ENCODE assay signal across 17 cellular contexts in genomic region chr15:39495871-39496459, GRCh38.
A peak's percentile ranks its signal among the peaks of the same experiment; 100 is the strongest.
DNase-seq lines count a peak whose midpoint lies in the region; TF ChIP-seq lines count a peak whose summit lies in the region.
"Had no signal": no experiment of that assay in that cellular context is flagged by ENCODE, and none has a peak within 500 bp of the region (broad histone marks: within the 10 kb centered on the region; RNA-seq: fewer than 3 reads in every experiment).

No MANE protein-coding gene starts in this region.

- no peak for TF ChIP-seq CTCF in fibroblast of pulmonary artery (IDR thresholded peaks at IDR 0.05; ENCODE audit: low read length, missing control alignments)

- no peak overlapping the region for H3K4me2 ChIP-seq in trophoblast cell (ENCODE audit: low read length)
- H3K4me2 ChIP-seq: hepatocyte had no signal

- WGBS in trophoblast cell (ENCODE audit: extremely low coverage, insufficient coverage, insufficient read length), result no CpG with 5 or more reads among the region's 5 CpGs

- H4K12ac ChIP-seq in trophoblast cell (ENCODE audit: low read depth, low read length), result no peak overlapping the region

- no peaks in the 10 kb centered on the region for H3K79me2 ChIP-seq in trophoblast cell (ENCODE audit: control insufficient read depth, insufficient read depth, low read length, poor library complexity)
- H3K79me2 ChIP-seq: hepatocyte had no signal

- H3K4me3 ChIP-seq in fibroblast of pulmonary artery (replicated peaks; ENCODE audit: low read depth, low read length) (no peak overlapping the region), trophoblast cell (ENCODE audit: low read depth, low read length) (no peak overlapping the region)
- H3K4me3 ChIP-seq: hepatocyte had no signal

- H3K27me3 ChIP-seq in trophoblast cell (ENCODE audit: insufficient read depth, low read length), result no peaks in the 10 kb centered on the region
- H3K27me3 ChIP-seq: hepatocyte had no signal

- H3K4ac ChIP-seq in trophoblast cell (ENCODE audit: low read depth, low read length), result no peak overlapping the region

- H3K23ac ChIP-seq in trophoblast cell (ENCODE audit: low read length), result no peak overlapping the region

- no peak overlapping the region for H2BK12ac ChIP-seq in trophoblast cell (ENCODE audit: low read length)

- DNase-seq in EL (peak; percentile 38), RPMI7951 (ENCODE audit: low read depth) (peak; percentile 23), fibroblast of pulmonary artery (ENCODE audit: low read depth) (peak; percentile 50), trophoblast cell (peak in 1 of 2 donors; percentile 61), Ammon's horn (ENCODE audit: low spot score) (no peak), nucleus accumbens (lab: John Stamatoyannopoulos, UW) (no peak), KBM-7 (no peak), activated T-cell treated with anti-CD3 and anti-CD28 coated beads for 4 hours (no peak)
- DNase-seq: activated effector memory CD4-positive, alpha-beta T cell treated with anti-CD3 and anti-CD28 coated beads, Interleukin-2, amount 50 U/mL, for 16 hours; cortex of kidney; Kasumi-1; left cardiac atrium; NCI-H1436 treated with DMSO at 0.1 percent for 48 hours; NCI-H345; SHP77 treated with DMSO at 0.1 percent for 48 hours had no signal

- H2AK5ac ChIP-seq in trophoblast cell (ENCODE audit: low read length), result no peak overlapping the region

- H2BK120ac ChIP-seq in trophoblast cell (ENCODE audit: insufficient read depth, low read length, poor library complexity), result peak overlapping the region; percentile 6

- no peaks in the 10 kb centered on the region for H3K9me3 ChIP-seq in trophoblast cell (ENCODE audit: insufficient read depth, low read depth, low read length)

- no peaks in the 10 kb centered on the region for H3K36me3 ChIP-seq in trophoblast cell (ENCODE audit: control insufficient read depth in 1 of 2, insufficient read depth in 2 of 2, low read length in 2 of 2)

- H2BK5ac ChIP-seq in trophoblast cell (ENCODE audit: low read depth, low read length, poor library complexity), result no peak overlapping the region

- no peak overlapping the region for H3K27ac ChIP-seq in trophoblast cell (ENCODE audit: low read depth, low read length)
- H3K27ac ChIP-seq: hepatocyte, HL-60 had no signal

- no peak overlapping the region for H4K8ac ChIP-seq in trophoblast cell (ENCODE audit: low read depth, low read length)

- no peak overlapping the region for H4K91ac ChIP-seq in trophoblast cell (ENCODE audit: low read depth, low read length)

- H3K18ac ChIP-seq in trophoblast cell (ENCODE audit: low read length), result no peak overlapping the region

- H3K4me1 ChIP-seq in trophoblast cell (ENCODE audit: control insufficient read depth in 1 of 2, insufficient read depth in 2 of 2, low read length in 2 of 2), result peaks cover 2 to 4% of the 10 kb centered on the region in 2 experiments

- peaks cover 2% of the 10 kb centered on the region for H3K79me1 ChIP-seq in trophoblast cell (ENCODE audit: low read length)

- in situ Hi-C loops in KBM-7 (cut with MboI; ENCODE audit: low pct_unique_long_range_greater_than_20kb, low sequenced_read_pairs), result no loop called here

- H3K14ac ChIP-seq in trophoblast cell (ENCODE audit: low read length), result no peak overlapping the region

- H3K9ac ChIP-seq in trophoblast cell (ENCODE audit: low read length), result no peak overlapping the region

- no peak overlapping the region for H2AFZ ChIP-seq in trophoblast cell (ENCODE audit: insufficient read depth, low read length, poor library complexity)
- H2AFZ ChIP-seq: hepatocyte had no signal

Comparison
In these comparisons a context has a peak if more than half of its experiments do, and no peak if none do; other contexts are left out.
1. DNase-seq: peak in EL (single experiment), RPMI7951 (single experiment) and fibroblast of pulmonary artery (single experiment); none in Ammon's horn (single experiment), nucleus accumbens (0 of 56), KBM-7 (single experiment) and activated T-cell treated with anti-CD3 and anti-CD28 coated beads for 4 hours (single experiment).